ENCODE assay signal across 15 cellular contexts in genomic region chr21:10477794-10478193, GRCh38. TPM values are rescaled to one million over a fixed set of nuclear protein-coding genes. Genes with fewer than 3 reads are reported as not detected.
"Had no signal": no experiment of that assay in that cellular context is flagged by ENCODE, and none has a peak within 500 bp of the region (broad histone marks: within the 10 kb centered on the region; RNA-seq: fewer than 3 reads in every experiment).

No MANE protein-coding gene starts in this region.

RNA-seq across cellular contexts. Expression of gene TPTE, which starts 43.6 kb away (rescaled TPM):
- total RNA-seq: activated CD4-positive, alpha-beta memory T cell treated with anti-CD3 and anti-CD28 coated beads, Interleukin-2, amount 10 ng/mL, durations not matched to agents 7 days and 5 days; activated CD4-positive, alpha-beta T cell treated with anti-CD3 and anti-CD28 coated beads, Interleukin-2, amount 10 ng/mL, durations not matched to agents 7 days and 5 days; activated naive CD4-positive, alpha-beta T cell treated with anti-CD3 and anti-CD28 coated beads, Interleukin-2, amount 50 U/mL, for 72 hours; activated naive CD8-positive, alpha-beta T cell treated with anti-CD3 and anti-CD28 coated beads, Interleukin-2, amount 10 ng/mL, durations not matched to agents 7 days and 5 days; astrocyte; bronchial epithelial cell; cardiac septum; cerebellum; dermis blood vessel endothelial cell; esophagus muscularis mucosa; foreskin keratinocyte; gastrocnemius medialis; T-cell; T-helper 2 cell treated with Interferon-gamma antibody and Interleukin-4, amounts not matched to agents 100 ng/mL and 5 ng/mL, for 36 hours; WTC11 had no signal
- polyA plus RNA-seq: foreskin keratinocyte had no signal
